17 cellular contexts compared by ENCODE assay signal in genomic region chr5:43659075-43659474, GRCh38.
"Had no signal": no experiment of that assay in that cellular context is flagged by ENCODE, and none has a peak within 500 bp of the region (broad histone marks: within the 10 kb centered on the region; RNA-seq: fewer than 3 reads in every experiment).

No MANE protein-coding gene starts in this region.

- DNase-seq: activated CD4-positive, alpha-beta memory T cell treated with anti-CD3 and anti-CD28 coated beads for 36 hours; activated CD4-positive, alpha-beta T cell treated with anti-CD3 and anti-CD28 coated beads for 48 hours; activated effector memory CD4-positive, alpha-beta T cell treated with Interleukin-2 at 50 U/mL for 16 hours; activated naive CD4-positive, alpha-beta T cell treated with anti-CD3 and anti-CD28 coated beads for 36 hours; activated naive CD8-positive, alpha-beta T cell treated with anti-CD3 and anti-CD28 coated beads, Interleukin-2, amount 10 ng/mL, durations not matched to agents 7 days and 5 days; activated T-cell treated with anti-CD3 and anti-CD28 coated beads, Interleukin-2, amount 50 U/mL, for 72 hours; effector CD4-positive, alpha-beta T cell; kidney; midbrain; nephron progenitor cell; posterior cingulate gyrus; stimulated activated CD4-positive, alpha-beta T cell treated with anti-CD3 and anti-CD28 coated beads, Interleukin-4, amount 100 ng/mL, for 24 hours; transverse colon had no signal

- H3K4me3 ChIP-seq: cardiac muscle cell, lung, transverse colon had no signal

- H3K27ac ChIP-seq: cardiac muscle cell had no signal

- H3K27me3 Mint-ChIP-seq: activated CD4-positive, alpha-beta memory T cell treated with anti-CD3 and anti-CD28 coated beads for 36 hours; activated naive CD8-positive, alpha-beta T cell treated with anti-CD3 and anti-CD28 coated beads, Interleukin-2, amount 10 ng/mL, durations not matched to agents 7 days and 5 days; dendritic cell treated with granulocyte-macrophage colony-stimulating factor and Interleukin-4, amounts not matched to agents 40 ng/mL and 50 ng/mL, for 4 days; stimulated activated naive CD8-positive, alpha-beta T cell treated with anti-CD3 and anti-CD28 coated beads, Interleukin-15, Interleukin-2, amounts not matched to agents 100 ng/mL and 50 ng/mL, for 24 hours had no signal

- H3K4me3 Mint-ChIP-seq: activated CD4-positive, alpha-beta memory T cell treated with anti-CD3 and anti-CD28 coated beads for 36 hours; activated naive CD4-positive, alpha-beta T cell treated with anti-CD3 and anti-CD28 coated beads for 36 hours; activated naive CD8-positive, alpha-beta T cell treated with anti-CD3 and anti-CD28 coated beads, Interleukin-2, amount 10 ng/mL, durations not matched to agents 7 days and 5 days; activated T-cell treated with anti-CD3 and anti-CD28 coated beads, Interleukin-2, amount 50 U/mL, for 72 hours; dendritic cell treated with granulocyte-macrophage colony-stimulating factor and Interleukin-4, amounts not matched to agents 40 ng/mL and 50 ng/mL, for 4 days; nephron progenitor cell; stimulated activated naive CD8-positive, alpha-beta T cell treated with anti-CD3 and anti-CD28 coated beads, Interleukin-15, Interleukin-2, amounts not matched to agents 100 ng/mL and 50 ng/mL, for 24 hours had no signal

- H3K4me1 Mint-ChIP-seq: nephron progenitor cell had no signal

- H3K9me3 Mint-ChIP-seq: activated T-cell treated with anti-CD3 and anti-CD28 coated beads, Interleukin-2, amount 50 U/mL, for 72 hours; dendritic cell treated with granulocyte-macrophage colony-stimulating factor and Interleukin-4, amounts not matched to agents 40 ng/mL and 50 ng/mL, for 4 days had no signal

- H3K9me3 ChIP-seq: transverse colon had no signal

- H3K27me3 ChIP-seq: cardiac muscle cell, transverse colon had no signal

- H3K27ac Mint-ChIP-seq: activated CD4-positive, alpha-beta memory T cell treated with anti-CD3 and anti-CD28 coated beads for 36 hours; activated naive CD4-positive, alpha-beta T cell treated with anti-CD3 and anti-CD28 coated beads for 36 hours; activated naive CD8-positive, alpha-beta T cell treated with anti-CD3 and anti-CD28 coated beads, Interleukin-2, amount 10 ng/mL, durations not matched to agents 7 days and 5 days; activated T-cell treated with anti-CD3 and anti-CD28 coated beads, Interleukin-2, amount 50 U/mL, for 72 hours; dendritic cell treated with granulocyte-macrophage colony-stimulating factor and Interleukin-4, amounts not matched to agents 40 ng/mL and 50 ng/mL, for 4 days; nephron progenitor cell; stimulated activated naive CD8-positive, alpha-beta T cell treated with anti-CD3 and anti-CD28 coated beads, Interleukin-15, Interleukin-2, amounts not matched to agents 100 ng/mL and 50 ng/mL, for 24 hours had no signal

- ATAC-seq: activated T-cell treated with anti-CD3 and anti-CD28 coated beads, Interleukin-2, amount 50 U/mL, for 72 hours had no signal
